In genomic region chr20:62355527-62356142, GRCh38 we compare ENCODE assay signal across 8 cellular contexts. TPM values are rescaled to one million over a fixed set of nuclear protein-coding genes. Genes with fewer than 3 reads are reported as not detected.
DNase-seq lines count a peak whose midpoint lies in the region; FAIRE-seq and TF ChIP-seq lines count a peak whose summit lies in the region.

No MANE protein-coding gene starts in this region.

- H3K27ac Mint-ChIP-seq in brain, result peak overlapping the region; percentile 35 to 92 (median 89)
- H3K27ac Mint-ChIP-seq in activated CD4-positive, alpha-beta memory T cell treated with anti-CD3 and anti-CD28 coated beads, Interleukin-2, amount 10 ng/mL, durations not matched to agents 7 days and 5 days, result no peak overlapping the region

- TF ChIP-seq CTCF in brain (conservative IDR thresholded peaks at IDR 0.05) (no peak), kidney (IDR thresholded peaks at IDR 0.05; ENCODE audit: borderline replicate concordance, extremely low read depth, insufficient read depth) (no peak), spleen (IDR thresholded peaks at IDR 0.05 in 8 of 11, conservative IDR thresholded peaks at IDR 0.05 in 3 of 11) (no peak)

- H3K9me3 Mint-ChIP-seq in brain, result no peaks in the 10 kb centered on the region
- no peaks in the 10 kb centered on the region for H3K9me3 Mint-ChIP-seq in activated CD4-positive, alpha-beta memory T cell treated with anti-CD3 and anti-CD28 coated beads, Interleukin-2, amount 10 ng/mL, durations not matched to agents 7 days and 5 days

- H3K4me3 ChIP-seq in kidney (ENCODE audit: low read length in 2 of 2) (peak overlapping the region in 1 of 2 donors; percentile 29), spleen (no peak overlapping the region)

- H3K9me3 ChIP-seq in kidney (ENCODE audit: control insufficient read depth in 1 of 2, low read length in 2 of 2) (no peaks in the 10 kb centered on the region), spleen (no peaks in the 10 kb centered on the region)

- intact Hi-C loops in kidney (cut with DNase I), result no loop called here
- intact Hi-C loops in spleen (cut with DNase I; ENCODE audit: low total_unique reads), result no loop called here

- FAIRE-seq in kidney (lab: Jason Lieb, UNC), result no peak

- no peaks in the 10 kb centered on the region for H3K27me3 Mint-ChIP-seq in brain
- no peaks in the 10 kb centered on the region for H3K27me3 Mint-ChIP-seq in activated CD4-positive, alpha-beta memory T cell treated with anti-CD3 and anti-CD28 coated beads, Interleukin-2, amount 10 ng/mL, durations not matched to agents 7 days and 5 days

- CTCF ChIA-PET in activated CD4-positive, alpha-beta memory T cell treated with anti-CD3 and anti-CD28 coated beads, Interleukin-2, amount 10 ng/mL, durations not matched to agents 7 days and 5 days (lab: Charles Lee), result no interaction called here

- H3K4me1 Mint-ChIP-seq in brain, result peaks cover 22% of the 10 kb centered on the region
- no peaks in the 10 kb centered on the region for H3K4me1 Mint-ChIP-seq in activated CD4-positive, alpha-beta memory T cell treated with anti-CD3 and anti-CD28 coated beads, Interleukin-2, amount 10 ng/mL, durations not matched to agents 7 days and 5 days

- POLR2A ChIA-PET in activated CD4-positive, alpha-beta memory T cell treated with anti-CD3 and anti-CD28 coated beads, Interleukin-2, amount 10 ng/mL, durations not matched to agents 7 days and 5 days (lab: Charles Lee), result no interaction called here

- H3K27ac ChIP-seq in kidney (ENCODE audit: low read depth in 2 of 2, low read length in 2 of 2), result peak overlapping the region; percentile 76 to 89
- peak overlapping the region; percentile 53 to 87 (median 79) for H3K27ac ChIP-seq in spleen

- H3K4me1 ChIP-seq in kidney (ENCODE audit: control insufficient read depth in 1 of 2, insufficient read depth in 1 of 2, low read depth in 1 of 2, low read length in 2 of 2), result peaks cover 51 to 59% of the 10 kb centered on the region in 2 donors
- H3K4me1 ChIP-seq in spleen, result peaks cover 26 to 71% (median 48%) of the 10 kb centered on the region in 6 donors

- WGBS in spleen, 5 donors, result 54 to 70% (median 67%) methylated on average over 8 to 19 of the region's 19 CpGs

- TF ChIP-seq POLR2A in spleen (IDR thresholded peaks at IDR 0.05), result no peak

- H3K36me3 ChIP-seq in kidney (ENCODE audit: control insufficient read depth in 1 of 2, insufficient read depth in 2 of 2, low read length in 2 of 2) (peaks cover 4 to 7% of the 10 kb centered on the region in 2 donors), spleen (peaks cover 0 to 27% (median 8%) of the 10 kb centered on the region in 6 donors)

- DNase-seq in HT-29 (ENCODE audit: low spot score) (peak; percentile 58), kidney (peak; percentile 91), spleen (no peak), MV-4-11 (lab: John Stamatoyannopoulos, UW) (no peak)
- DNase-seq in stimulated activated CD4-positive, alpha-beta T cell treated with anti-CD3 and anti-CD28 coated beads, Interleukin-4, amount 100 ng/mL, for 24 hours, result no peak
- DNase-seq in activated T-cell treated with anti-CD3 and anti-CD28 coated beads, Interleukin-2, amount 50 U/mL, for 48 hours, result no peak
- DNase-seq in activated CD4-positive, alpha-beta memory T cell treated with anti-CD3 and anti-CD28 coated beads, Interleukin-2, amount 10 ng/mL, durations not matched to agents 7 days and 5 days, result no peak

- no peaks in the 10 kb centered on the region for H3K36me3 Mint-ChIP-seq in brain
- H3K36me3 Mint-ChIP-seq in activated CD4-positive, alpha-beta memory T cell treated with anti-CD3 and anti-CD28 coated beads, Interleukin-2, amount 10 ng/mL, durations not matched to agents 7 days and 5 days (ENCODE audit: low read depth), result no peaks in the 10 kb centered on the region

- H3K4me3 Mint-ChIP-seq in brain, result peak overlapping the region in 1 of 5 experiments; percentile 21
- H3K4me3 Mint-ChIP-seq in activated CD4-positive, alpha-beta memory T cell treated with anti-CD3 and anti-CD28 coated beads, Interleukin-2, amount 10 ng/mL, durations not matched to agents 7 days and 5 days, result no peak overlapping the region

- H3K27me3 ChIP-seq in spleen (replicated peaks in 1 of 7), result peaks cover 0 to 6% (median 0%) of the 10 kb centered on the region in 7 donors

- H3K9ac ChIP-seq in kidney (ENCODE audit: low read length in 2 of 2), result peak overlapping the region in 1 of 2 donors; percentile 56

RNA-seq across cellular contexts. Expression of gene LAMA5, which starts 11.5 kb away (rescaled TPM):
- total RNA-seq in HT-29 (2014; rRNA removed; shearing (Covaris generic)), result 286 and 336 TPM in 2 replicates
- 17.5 TPM for polyA plus RNA-seq in brain (ENCODE audit: insufficient read depth, low read depth, low replicate concordance)
- 342 TPM for total RNA-seq in kidney
- polyA plus RNA-seq in kidney (ENCODE audit: insufficient read depth, low read depth, low replicate concordance), result 94.0 TPM
- total RNA-seq in spleen, result 100 to 1,000 TPM in 4 of 7 donors, 10 to 100 TPM in 3; 69.8 to 203 (median 108) TPM
- 100 to 1,000 TPM in 2 of 3 donors, 10 to 100 TPM in 1; 46.5 to 266 (median 128) TPM for polyA plus RNA-seq in spleen
- total RNA-seq in activated CD4-positive, alpha-beta memory T cell treated with anti-CD3 and anti-CD28 coated beads, Interleukin-2, amount 10 ng/mL, durations not matched to agents 7 days and 5 days, result under 1 TPM; 0.33 to 0.63 TPM

RNA-seq across cellular contexts. Expression of gene RPS21, which starts 31.3 kb away (rescaled TPM):
- 3,073 and 3,139 TPM in 2 replicates for total RNA-seq in HT-29 (2014; rRNA removed; shearing (Covaris generic))
- polyA plus RNA-seq in brain (ENCODE audit: insufficient read depth, low read depth, low replicate concordance) (5,928 TPM), kidney (ENCODE audit: insufficient read depth, low read depth, low replicate concordance) (2,336 TPM), spleen (over 10,000 TPM in 2 of 3 donors, 1,000 to 10,000 TPM in 1; 9,792 to 11,722 (median 10,372) TPM)
- total RNA-seq in kidney (1,221 TPM), spleen (1,000 to 10,000 TPM; 1,168 to 3,909 (median 1,666) TPM)
- 1,000 to 10,000 TPM; 1,751 to 1,764 TPM for total RNA-seq in activated CD4-positive, alpha-beta memory T cell treated with anti-CD3 and anti-CD28 coated beads, Interleukin-2, amount 10 ng/mL, durations not matched to agents 7 days and 5 days

RNA-seq across cellular contexts. Expression of gene CABLES2, which starts 51.5 kb away (rescaled TPM):
- total RNA-seq in HT-29 (2014; rRNA removed; shearing (Covaris generic)), result 9.5 and 9.8 TPM in 2 replicates
- polyA plus RNA-seq in brain (ENCODE audit: insufficient read depth, low read depth, low replicate concordance) (12.0 TPM), kidney (ENCODE audit: insufficient read depth, low read depth, low replicate concordance) (2.0 TPM), spleen (1 to 10 TPM; 2.0 to 2.7 (median 2.4) TPM)
- total RNA-seq in kidney (4.5 TPM), spleen (1 to 10 TPM; 3.9 to 5.9 (median 4.1) TPM)
- 10 to 100 TPM; 13.2 to 13.7 TPM for total RNA-seq in activated CD4-positive, alpha-beta memory T cell treated with anti-CD3 and anti-CD28 coated beads, Interleukin-2, amount 10 ng/mL, durations not matched to agents 7 days and 5 days

RNA-seq across cellular contexts. Expression of gene ADRM1, which starts 52.8 kb away (rescaled TPM):
- 659 and 752 TPM in 2 replicates for total RNA-seq in HT-29 (2014; rRNA removed; shearing (Covaris generic))
- 170 TPM for polyA plus RNA-seq in brain (ENCODE audit: insufficient read depth, low read depth, low replicate concordance)
- 64.4 TPM for total RNA-seq in kidney
- 79.4 TPM for polyA plus RNA-seq in kidney (ENCODE audit: insufficient read depth, low read depth, low replicate concordance)
- total RNA-seq in spleen, result 100 to 1,000 TPM in 2 of 7 donors, 10 to 100 TPM in 5; 67.1 to 112 (median 82.3) TPM
- polyA plus RNA-seq in spleen, result 10 to 100 TPM; 60.5 to 95.6 (median 74.7) TPM
- total RNA-seq in activated CD4-positive, alpha-beta memory T cell treated with anti-CD3 and anti-CD28 coated beads, Interleukin-2, amount 10 ng/mL, durations not matched to agents 7 days and 5 days, result 10 to 100 TPM; 90.1 to 91.0 TPM

Comparison
In these comparisons a context has a peak if more than half of its experiments do, and no peak if none do; other contexts are left out.
1. DNase-seq: peak in HT-29 (single experiment) and kidney (single experiment); none in spleen (single experiment), stimulated activated CD4-positive, alpha-beta T cell treated with anti-CD3 and anti-CD28 coated beads, Interleukin-4, amount 100 ng/mL, for 24 hours (single experiment), activated T-cell treated with anti-CD3 and anti-CD28 coated beads, Interleukin-2, amount 50 U/mL, for 48 hours (0 of 2), MV-4-11 (single experiment) and activated CD4-positive, alpha-beta memory T cell treated with anti-CD3 and anti-CD28 coated beads, Interleukin-2, amount 10 ng/mL, durations not matched to agents 7 days and 5 days (single experiment).
2. RNA of gene LAMA5, which starts 11.5 kb away (total RNA-seq): 342 TPM in kidney (single experiment), 286 to 336 TPM in HT-29 and 69.8 to 203 TPM in spleen; 0.33 to 0.63 TPM in activated CD4-positive, alpha-beta memory T cell treated with anti-CD3 and anti-CD28 coated beads, Interleukin-2, amount 10 ng/mL, durations not matched to agents 7 days and 5 days; every median in the first group is over 10 times any median in the second.